14 cellular contexts compared by ENCODE assay signal in the genomic region with DNA sequence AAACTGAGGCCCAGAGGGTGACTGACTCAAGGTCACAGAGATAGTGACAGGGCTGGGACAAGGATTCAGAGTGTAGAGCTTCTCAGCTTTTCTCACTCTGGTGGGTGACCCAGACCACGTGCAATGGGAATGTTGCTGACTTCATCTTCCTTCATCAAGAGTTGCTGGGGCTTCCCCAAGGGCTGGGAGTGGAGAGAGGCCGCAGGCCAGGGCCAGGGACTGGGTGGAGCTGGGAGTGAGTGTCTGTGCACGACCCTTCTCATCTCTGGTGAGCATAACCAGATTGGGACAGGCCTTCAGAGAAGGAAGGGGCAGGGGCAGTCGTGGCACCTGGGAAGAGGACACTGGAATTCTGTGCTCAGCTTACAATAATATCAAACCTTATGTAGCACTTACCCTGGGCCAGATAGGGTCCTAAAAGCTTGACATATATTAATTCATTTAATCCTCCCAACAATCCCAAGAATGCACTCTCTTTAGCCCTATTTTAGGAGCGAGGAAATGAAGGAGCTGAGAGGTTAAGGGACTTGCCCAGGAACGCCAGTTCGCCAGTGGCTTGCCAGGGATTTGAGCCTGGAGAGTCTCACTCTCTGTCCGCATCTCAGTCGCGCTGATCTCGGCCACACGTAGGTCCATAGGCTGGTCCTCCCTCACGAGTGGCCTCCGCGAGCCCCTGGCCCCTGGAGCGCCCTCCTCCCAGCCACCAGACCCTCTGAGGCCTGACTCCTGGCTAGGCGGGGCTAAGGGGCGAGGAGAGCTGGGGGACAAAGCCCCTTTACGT. TPM values are rescaled to one million over a fixed set of nuclear protein-coding genes. Genes with fewer than 3 reads are reported as not detected.
DNase-seq lines count a peak whose midpoint lies in the region; ATAC-seq and TF ChIP-seq lines count a peak whose summit lies in the region.
"Had no signal": no experiment of that assay in that cellular context is flagged by ENCODE, and none has a peak within 500 bp of the region (broad histone marks: within the 10 kb centered on the region; RNA-seq: fewer than 3 reads in every experiment).

No MANE protein-coding gene starts in this region.

- TF ChIP-seq CTCF in esophagus muscularis mucosa (IDR thresholded peaks at IDR 0.05), result no peak
- TF ChIP-seq CTCF in mucosa of descending colon (IDR thresholded peaks at IDR 0.05), result no peak

- H3K27me3 ChIP-seq in right cardiac atrium (ENCODE audit: control insufficient read depth, insufficient read depth), result no peaks in the 10 kb centered on the region
- peaks cover 0 to 36% (median 5%) of the 10 kb centered on the region in 4 donors for H3K27me3 ChIP-seq in esophagus muscularis mucosa
- H3K27me3 ChIP-seq: SJSA1 had no signal

- WGBS in right cardiac atrium, result 34% methylated on average over 19 of the region's 19 CpGs
- WGBS in esophagus muscularis mucosa, result 47% methylated on average over 17 of the region's 19 CpGs

- H3K27ac ChIP-seq in right cardiac atrium (ENCODE audit: low read length) (no peak overlapping the region), esophagus muscularis mucosa (replicated peaks in 1 of 4) (peak overlapping the region in 2 of 4 donors; percentile 45 to 52)
- H3K27ac ChIP-seq: psoas muscle, SJSA1 had no signal

- TF ChIP-seq EP300 in esophagus muscularis mucosa (IDR thresholded peaks at IDR 0.05), result no peak

- intact Hi-C loops in right cardiac atrium (cut with DNase I), result no loop called here
- intact Hi-C loops in left ventricle myocardium superior (cut with micrococcal nuclease), result no loop called here
- intact Hi-C loops in esophagus muscularis mucosa (cut with DNase I), result no loop called here
- intact Hi-C loops in mucosa of descending colon (cut with DNase I, micrococcal nuclease), result no loop called here

- H3K9me3 ChIP-seq in right cardiac atrium (ENCODE audit: control insufficient read depth, low read length), result no peaks in the 10 kb centered on the region
- H3K9me3 ChIP-seq in esophagus muscularis mucosa, result no peaks in the 10 kb centered on the region
- no peaks in the 10 kb centered on the region for H3K9me3 ChIP-seq in mucosa of descending colon
- H3K9me3 ChIP-seq: psoas muscle, SJSA1 had no signal

- ATAC-seq in right cardiac atrium, result peak; percentile 36 to 58
- ATAC-seq in left ventricle myocardium superior, result no peak
- ATAC-seq in mucosa of descending colon, result peak; percentile 25
- ATAC-seq in HG02970 (IDR thresholded peaks at IDR 0.05; ENCODE audit: low FRiP score, unreplicated experiment), result no peak
- ATAC-seq: psoas muscle had no signal

- no peaks in the 10 kb centered on the region for H3K36me3 ChIP-seq in esophagus muscularis mucosa
- H3K36me3 ChIP-seq in mucosa of descending colon (ENCODE audit: low read depth), result no peaks in the 10 kb centered on the region
- H3K36me3 ChIP-seq: SJSA1 had no signal

- DNase-seq in right cardiac atrium (no peak), left ventricle myocardium superior (no peak), esophagus muscularis mucosa (ENCODE audit: extremely low spot score) (no peak), mucosa of descending colon (no peak), NCI-H128 (lab: John Stamatoyannopoulos, UW; ENCODE audit: unreplicated experiment) (no peak), NCI-H226 (no peak)
- no peak for DNase-seq in activated CD8-positive, alpha-beta memory T cell treated with anti-CD3 and anti-CD28 coated beads, Interleukin-2, amount 50 U/mL, for 4 hours
- DNase-seq: activated B cell treated with CpG ODN at 0.5 μM for 24 hours, anterior cingulate cortex, EL, NCI-H524 treated with DMSO at 0.1 percent for 48 hours had no signal

- peak overlapping the region; percentile 8 for H3K4me3 ChIP-seq in right cardiac atrium (ENCODE audit: low read length)
- peak overlapping the region in 3 of 4 donors; percentile 32 to 56 (median 45) for H3K4me3 ChIP-seq in esophagus muscularis mucosa
- no peak overlapping the region for H3K4me3 ChIP-seq in mucosa of descending colon
- H3K4me3 ChIP-seq: psoas muscle had no signal

- TF ChIP-seq POLR2A in esophagus muscularis mucosa (IDR thresholded peaks at IDR 0.05; ENCODE audit: low read depth), result no peak

- no peaks in the 10 kb centered on the region for H3K4me1 ChIP-seq in right cardiac atrium (ENCODE audit: control insufficient read depth, insufficient read depth, low read length)
- peaks cover 0 to 19% (median 11%) of the 10 kb centered on the region in 4 donors for H3K4me1 ChIP-seq in esophagus muscularis mucosa
- H3K4me1 ChIP-seq in mucosa of descending colon (ENCODE audit: low read depth), result peaks cover 2% of the 10 kb centered on the region
- H3K4me1 ChIP-seq: psoas muscle had no signal

RNA-seq across cellular contexts. Expression of gene KRT18, which starts 15.8 kb away (rescaled TPM):
- total RNA-seq in right cardiac atrium (10 to 100 TPM; 17.9 to 44.4 (median 31.7) TPM), left ventricle myocardium superior (9.2 TPM), esophagus muscularis mucosa (10 to 100 TPM; 19.7 to 42.5 (median 23.6) TPM), mucosa of descending colon (1,000 to 10,000 TPM in 1 of 3 donors, 100 to 1,000 TPM in 2; 296 to 1,063 (median 953) TPM)
- 46.7 TPM for polyA plus RNA-seq in right cardiac atrium

RNA-seq across cellular contexts. Expression of gene EIF4B, which starts 41.5 kb away (rescaled TPM):
- total RNA-seq in right cardiac atrium (100 to 1,000 TPM; 391 to 552 (median 433) TPM), left ventricle myocardium superior (513 TPM), esophagus muscularis mucosa (100 to 1,000 TPM; 400 to 648 (median 576) TPM), mucosa of descending colon (100 to 1,000 TPM; 341 to 535 (median 345) TPM)
- 65.5 TPM for polyA plus RNA-seq in right cardiac atrium

RNA-seq across cellular contexts. Expression of gene KRT8, which starts 59.9 kb away (rescaled TPM):
- 100 to 1,000 TPM; 104 to 259 (median 212) TPM for total RNA-seq in right cardiac atrium
- polyA plus RNA-seq in right cardiac atrium, result 282 TPM
- 100 TPM for total RNA-seq in left ventricle myocardium superior
- total RNA-seq in esophagus muscularis mucosa, result 100 to 1,000 TPM; 136 to 508 (median 387) TPM
- total RNA-seq in mucosa of descending colon, result 1,000 to 10,000 TPM; 1,334 to 4,222 (median 3,664) TPM

Comparison
In these comparisons a context has a peak if more than half of its experiments do, and no peak if none do; other contexts are left out.
1. ATAC-seq: peak in right cardiac atrium (2 of 2) and mucosa of descending colon (single experiment); none in left ventricle myocardium superior (single experiment) and HG02970 (single experiment).
2. RNA of gene KRT18, which starts 15.8 kb away (total RNA-seq): 296 to 1,063 TPM in mucosa of descending colon; 17.9 to 44.4 TPM in right cardiac atrium, 19.7 to 42.5 TPM in esophagus muscularis mucosa and 9.2 TPM in left ventricle myocardium superior (single experiment); every median in the first group is over 4 times any median in the second.